20 cellular contexts compared by ENCODE assay signal in the genomic region with DNA sequence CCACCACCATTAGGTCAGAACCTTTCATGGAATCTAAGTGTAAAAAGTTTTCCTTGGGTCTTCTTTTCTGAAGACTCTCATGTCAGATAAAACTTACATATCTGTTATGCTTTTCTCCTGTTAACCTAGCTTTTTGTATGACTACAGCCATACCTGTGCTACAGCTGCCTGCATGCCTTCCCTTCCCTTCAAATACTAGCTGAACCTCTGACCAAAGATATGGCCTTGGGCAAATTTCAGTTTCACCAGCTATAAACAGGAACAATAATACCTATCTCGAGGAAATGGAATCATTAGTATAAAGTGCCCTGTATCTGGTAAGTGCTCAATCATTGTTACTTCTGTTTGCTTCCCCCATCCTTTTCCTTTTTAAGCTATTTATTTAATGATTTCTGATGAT. TPM values are rescaled to one million over a fixed set of nuclear protein-coding genes. Genes with fewer than 3 reads are reported as not detected.
DNase-seq lines count a peak whose midpoint lies in the region; ATAC-seq and TF ChIP-seq lines count a peak whose summit lies in the region.
"Had no signal": no experiment of that assay in that cellular context is flagged by ENCODE, and none has a peak within 500 bp of the region (broad histone marks: within the 10 kb centered on the region; RNA-seq: fewer than 3 reads in every experiment).

No MANE protein-coding gene starts in this region.

- H3K36me3 ChIP-seq in cardiac muscle cell (no peaks in the 10 kb centered on the region), hepatocyte (replicated peaks; ENCODE audit: insufficient read depth, low read depth) (no peaks in the 10 kb centered on the region)

- no peaks in the 10 kb centered on the region for H3K9me3 ChIP-seq in cardiac muscle cell (ENCODE audit: low read depth)
- H3K9me3 ChIP-seq in hepatocyte (ENCODE audit: low read depth), result no peaks in the 10 kb centered on the region
- H3K9me3 ChIP-seq: SJSA1 had no signal

- H3K27ac ChIP-seq in cardiac muscle cell (peak overlapping the region; percentile 48), hepatocyte (peak overlapping the region; percentile 85)
- H3K27ac ChIP-seq: PC-9, SJSA1 had no signal

- DNase-seq in cardiac muscle cell (ENCODE audit: low read depth in 1 of 2, low spot score in 1 of 2) (no peak), Right ventricle myocardium inferior (ENCODE audit: missing footprints) (no peak), NCI-H748 (lab: John Stamatoyannopoulos, UW; ENCODE audit: unreplicated experiment) (peak; percentile 23), hepatocyte (ENCODE audit: low spot score) (no peak), iPS-NIHi7 (ENCODE audit: extremely low spot score) (no peak), GM10266 (ENCODE audit: extremely low spot score) (no peak)
- DNase-seq: ACHN; AML-193; CD4-positive, CD25-positive, alpha-beta regulatory T cell; DMS79 treated with DMSO at 0.1 percent for 48 hours; HFFc6; IMR-90; Karpas-422; NCI-H1436; NCI-H2081 treated with DMSO at 0.1 percent for 48 hours; NCI-H345; NCI-H526; PC-9 had no signal

- H3K4me1 ChIP-seq in cardiac muscle cell (ENCODE audit: low read depth) (peaks cover 8% of the 10 kb centered on the region), hepatocyte (ENCODE audit: insufficient read depth) (peaks cover 35% of the 10 kb centered on the region)
- H3K4me1 ChIP-seq: SJSA1 had no signal

- ATAC-seq in Right ventricle myocardium inferior, result no peak
- ATAC-seq in HG02981 (IDR thresholded peaks at IDR 0.05; ENCODE audit: unreplicated experiment), result no peak

- H3K79me2 ChIP-seq in hepatocyte, result peaks cover 22% of the 10 kb centered on the region

- no peak overlapping the region for H2AFZ ChIP-seq in hepatocyte
- H2AFZ ChIP-seq: PC-9 had no signal

- WGBS in hepatocyte (ENCODE audit: low lambda C conversion rate, missing lambda C conversion rate), result 55% methylated on average over 1 of the region's 1 CpG

- H3K9me2 ChIP-seq in hepatocyte (replicated peaks; ENCODE audit: insufficient read depth), result no peaks in the 10 kb centered on the region

- no peaks in the 10 kb centered on the region for H4K20me1 ChIP-seq in hepatocyte (ENCODE audit: insufficient read depth, poor library complexity, severe bottlenecking)

- TF ChIP-seq CTCF in cardiac muscle cell (IDR thresholded peaks at IDR 0.05; ENCODE audit: low read depth, low read length), result no peak
- TF ChIP-seq CTCF in hepatocyte (IDR thresholded peaks at IDR 0.05; ENCODE audit: poor library complexity), result no peak
- no peak for TF ChIP-seq CTCF in GM10266 (IDR thresholded peaks at IDR 0.05; ENCODE audit: control insufficient read depth, insufficient read depth, low read depth, missing control alignments)

- intact Hi-C loops in Right ventricle myocardium inferior (cut with DNase I), result loop anchor here (5.0 kb wide), 1 partner anchor 125 kb away; no protein-coding TSS in a partner anchor

- H3K27me3 ChIP-seq in cardiac muscle cell, result no peaks in the 10 kb centered on the region
- no peaks in the 10 kb centered on the region for H3K27me3 ChIP-seq in hepatocyte
- H3K27me3 ChIP-seq: SJSA1 had no signal

- H3K4me3 ChIP-seq in cardiac muscle cell, result no peak overlapping the region
- H3K4me3 ChIP-seq in hepatocyte, result no peak overlapping the region
- H3K4me3 ChIP-seq: PC-9, SJSA1 had no signal

- no peak overlapping the region for H3K4me2 ChIP-seq in hepatocyte
- H3K4me2 ChIP-seq: PC-9 had no signal

RNA-seq across cellular contexts. Expression of gene GLB1, which starts 25.0 kb away (rescaled TPM):
- 63.8 and 72.5 TPM in 2 replicates for total RNA-seq in cardiac muscle cell
- polyA plus RNA-seq in cardiac muscle cell, result 60.7 and 81.0 TPM in 2 replicates
- total RNA-seq in Right ventricle myocardium inferior, result 19.6 TPM
- 174 and 251 TPM in 2 replicates for total RNA-seq in hepatocyte
- polyA plus RNA-seq in hepatocyte, result 163 and 176 TPM in 2 replicates

RNA-seq across cellular contexts. Expression of gene TMPPE, which starts 25.0 kb away (rescaled TPM):
- total RNA-seq in cardiac muscle cell (5.2 and 6.9 TPM in 2 replicates), Right ventricle myocardium inferior (3.2 TPM), hepatocyte (3.3 and 3.7 TPM in 2 replicates)
- polyA plus RNA-seq in cardiac muscle cell (1.8 and 2.4 TPM in 2 replicates), hepatocyte (1.1 and 1.4 TPM in 2 replicates)

RNA-seq across cellular contexts. Expression of gene CRTAP, which starts 41.9 kb away (rescaled TPM):
- total RNA-seq in cardiac muscle cell (62.1 and 127 TPM in 2 replicates), Right ventricle myocardium inferior (93.4 TPM), hepatocyte (178 and 201 TPM in 2 replicates)
- polyA plus RNA-seq in cardiac muscle cell (83.6 and 99.8 TPM in 2 replicates), hepatocyte (125 and 127 TPM in 2 replicates)
